Comparison of ENCODE assay signal across 8 cellular contexts in the genomic region with DNA sequence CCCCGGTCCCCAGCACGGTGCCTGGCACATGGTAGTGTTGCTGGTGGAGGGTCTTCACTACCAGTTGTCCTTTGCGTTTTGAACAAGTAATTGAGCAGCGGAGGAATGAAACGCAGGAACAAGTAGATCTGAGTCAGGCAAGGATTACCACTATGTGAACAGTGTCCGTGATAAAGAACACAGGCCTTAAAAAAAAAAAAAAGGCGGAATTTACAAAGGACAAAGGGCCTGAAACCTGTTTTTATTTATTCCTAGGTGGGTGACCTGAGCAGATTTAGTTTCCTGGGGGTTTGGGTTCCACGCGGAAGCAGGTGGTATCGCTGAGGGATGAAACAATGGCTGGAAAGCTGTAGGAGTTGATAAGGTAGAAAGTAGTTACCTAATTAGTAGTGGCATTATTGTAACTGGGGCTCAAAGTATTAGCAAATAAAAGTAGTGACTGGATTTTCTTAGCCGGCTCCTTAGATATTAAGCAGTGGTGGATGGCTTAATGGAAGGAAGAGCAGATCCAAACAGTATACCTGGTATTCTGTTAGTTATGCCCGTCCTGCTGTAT. TPM values are rescaled to one million over a fixed set of nuclear protein-coding genes. Genes with fewer than 3 reads are reported as not detected.
DNase-seq lines count a peak whose midpoint lies in the region; FAIRE-seq and TF ChIP-seq lines count a peak whose summit lies in the region.

No MANE protein-coding gene starts in this region.

- peaks cover 1 to 2% (median 2%) of the 10 kb centered on the region in 3 donors for H3K27me3 Mint-ChIP-seq in CD14-positive monocyte (ENCODE audit: low read depth in 3 of 3)
- peaks cover 12% of the 10 kb centered on the region for H3K27me3 Mint-ChIP-seq in nephron progenitor cell (ENCODE audit: low read depth, poor library complexity)

- H3K36me3 Mint-ChIP-seq in CD14-positive monocyte (peaks cover 6% of the 10 kb centered on the region in 2 donors), nephron progenitor cell (ENCODE audit: low read depth) (peaks cover 4% of the 10 kb centered on the region)

- H3K27ac Mint-ChIP-seq in CD14-positive monocyte, result peak overlapping the region; percentile 91 to 96 (median 92)
- peak overlapping the region; percentile 53 for H3K27ac Mint-ChIP-seq in nephron progenitor cell

- H3K4me3 Mint-ChIP-seq in CD14-positive monocyte, result peak overlapping the region; percentile 98 to 99
- peak overlapping the region; percentile 94 for H3K4me3 Mint-ChIP-seq in nephron progenitor cell

- no peak for FAIRE-seq in RCC 7860 (lab: Jason Lieb, UNC)

- intact Hi-C loops in CD14-positive monocyte (cut with micrococcal nuclease), result loop anchor here (5.0 kb wide), 1 partner anchor 46 kb away; no protein-coding TSS in a partner anchor

- TF ChIP-seq CTCF in CD14-positive monocyte (IDR thresholded peaks at IDR 0.05) (no peak), epithelial cell of esophagus (IDR thresholded peaks at IDR 0.05; ENCODE audit: insufficient read depth, low read depth, low read length, missing control alignments) (no peak), nephron progenitor cell (IDR thresholded peaks at IDR 0.05) (no peak)

- H3K4me3 ChIP-seq in epithelial cell of esophagus (ENCODE audit: low read length), result peak overlapping the region; percentile 73

- H3K4me1 Mint-ChIP-seq in CD14-positive monocyte, result peaks cover 38% of the 10 kb centered on the region
- H3K4me1 Mint-ChIP-seq in nephron progenitor cell, result peaks cover 40% of the 10 kb centered on the region

- H3K9me3 Mint-ChIP-seq in CD14-positive monocyte (peaks cover 2 to 9% (median 5%) of the 10 kb centered on the region in 7 donors), nephron progenitor cell (no peaks in the 10 kb centered on the region)

- DNase-seq in CD14-positive monocyte (ENCODE audit: low spot score), result no peak
- DNase-seq in RCC 7860 (ENCODE audit: low spot score), result peak; percentile 9
- peak; percentile 48 for DNase-seq in epithelial cell of esophagus (ENCODE audit: low read depth)
- no peak for DNase-seq in nephron progenitor cell
- DNase-seq in NCI-H2171 treated with DMSO at 0.1 percent for 48 hours (lab: John Stamatoyannopoulos, UW), result no peak
- no peak for DNase-seq in NCI-H446 (lab: John Stamatoyannopoulos, UW)
- DNase-seq in OCI-M2 (lab: John Stamatoyannopoulos, UW; ENCODE audit: unreplicated experiment), result no peak
- DNase-seq in epidermal melanocyte (ENCODE audit: insufficient read length, low spot score), result no peak

RNA-seq across cellular contexts. Expression of a gene that starts 1.1 kb away (rescaled TPM):
- polyA plus RNA-seq in CD14-positive monocyte, result 1 to 10 TPM; 2.2 to 3.7 TPM

Comparison
In these comparisons a context has a peak if more than half of its experiments do, and no peak if none do; other contexts are left out.
1. DNase-seq: peak in RCC 7860 (single experiment) and epithelial cell of esophagus (single experiment); none in CD14-positive monocyte (single experiment), nephron progenitor cell (single experiment), NCI-H2171 treated with DMSO at 0.1 percent for 48 hours (single experiment), NCI-H446 (0 of 2), OCI-M2 (single experiment) and epidermal melanocyte (single experiment).